ENCODE assay signal across 27 cellular contexts in the genomic region with DNA sequence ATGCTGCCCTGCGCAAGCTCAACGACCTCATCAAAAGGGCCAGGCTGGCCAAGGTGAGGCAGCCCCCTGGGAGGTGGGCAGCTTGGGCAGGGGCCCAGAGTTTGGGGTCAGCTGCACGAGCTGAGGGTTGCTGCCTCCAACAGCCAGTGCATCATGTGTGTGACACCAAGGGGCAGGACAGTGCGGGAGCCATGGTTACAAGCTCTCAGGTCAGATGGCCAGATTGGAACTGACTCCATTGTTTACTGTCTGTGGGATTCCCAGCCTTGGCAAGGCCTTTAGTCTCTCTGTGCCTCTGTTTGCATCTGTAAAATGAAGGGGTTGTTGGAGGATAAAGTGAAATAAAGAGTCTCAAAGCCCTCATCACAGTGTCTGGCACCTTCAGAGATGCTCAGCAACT. TPM values are rescaled to one million over a fixed set of nuclear protein-coding genes. Genes with fewer than 3 reads are reported as not detected.
"Had no signal": no experiment of that assay in that cellular context is flagged by ENCODE, and none has a peak within 500 bp of the region (broad histone marks: within the 10 kb centered on the region; RNA-seq: fewer than 3 reads in every experiment).

No MANE protein-coding gene starts in this region.

- H3K4me1 Mint-ChIP-seq: activated CD4-positive, alpha-beta T cell treated with anti-CD3 and anti-CD28 coated beads, Interleukin-2, amount 10 ng/mL, durations not matched to agents 24 days and 14 days had no signal

- H2AFZ ChIP-seq: PC-9 had no signal

- H3K36me3 ChIP-seq: cardiac muscle cell had no signal

- H3K27ac ChIP-seq: cardiac muscle cell, PC-9 had no signal

- H3K27me3 ChIP-seq: cardiac muscle cell had no signal

- H3K27ac Mint-ChIP-seq: activated B cell treated with CpG ODN at 0.5 μM for 24 hours; activated CD4-positive, alpha-beta T cell treated with anti-CD3 and anti-CD28 coated beads, Interleukin-2, amount 10 ng/mL, durations not matched to agents 24 days and 14 days; activated naive CD4-positive, alpha-beta T cell treated with anti-CD3 and anti-CD28 coated beads, Interleukin-2, amount 50 U/mL, for 72 hours; activated naive CD8-positive, alpha-beta T cell treated with anti-CD3 and anti-CD28 coated beads, Interleukin-2, amount 50 U/mL, for 24 hours; brain; T-helper 17 cell had no signal

- H3K4me3 Mint-ChIP-seq: activated B cell treated with CpG ODN at 0.5 μM for 24 hours; activated CD4-positive, alpha-beta T cell treated with anti-CD3 and anti-CD28 coated beads, Interleukin-2, amount 10 ng/mL, durations not matched to agents 24 days and 14 days; activated naive CD8-positive, alpha-beta T cell treated with anti-CD3 and anti-CD28 coated beads, Interleukin-2, amount 50 U/mL, for 24 hours; activated T-cell treated with anti-CD3 and anti-CD28 coated beads, Interleukin-2, amount 50 U/mL, for 4 hours; brain; T-helper 17 cell had no signal

- DNase-seq: activated B cell treated with CpG ODN at 0.5 μM for 24 hours; activated CD4-positive, alpha-beta T cell treated with anti-CD3 and anti-CD28 coated beads for 1 hour; activated CD4-positive, alpha-beta T cell treated with anti-CD3 and anti-CD28 coated beads, Interleukin-2, amount 10 ng/mL, durations not matched to agents 24 days and 14 days; activated CD4-positive, alpha-beta T cell treated with anti-CD3 and anti-CD28 coated beads, Interleukin-2, amount 50 U/mL, for 48 hours; activated CD8-positive, alpha-beta memory T cell treated with anti-CD3 and anti-CD28 coated beads for 24 hours; activated effector memory CD4-positive, alpha-beta T cell treated with anti-CD3 and anti-CD28 coated beads, Interleukin-2, amount 50 U/mL, for 16 hours; activated naive CD4-positive, alpha-beta T cell treated with Interleukin-2 at 50 U/mL for 16 hours; activated naive CD8-positive, alpha-beta T cell treated with anti-CD3 and anti-CD28 coated beads, Interleukin-2, amount 50 U/mL, for 24 hours; activated T-cell treated with anti-CD3 and anti-CD28 coated beads, Interleukin-2, amount 50 U/mL, for 4 hours; amniotic stem cell; IMR-90; KBM-7; NCI-H1048; NCI-H146; NCI-H187 treated with DMSO at 0.1 percent for 48 hours; NCI-H2081 treated with DMSO at 0.1 percent for 48 hours; NCI-H2227 treated with DMSO at 0.1 percent for 48 hours; NCI-H526; NCI-H82; PC-9; SIG-M5; T-helper 17 cell; T-helper 9 cell had no signal

- H3K4me3 ChIP-seq: cardiac muscle cell, PC-9 had no signal

- H3K36me3 Mint-ChIP-seq: activated naive CD4-positive, alpha-beta T cell treated with anti-CD3 and anti-CD28 coated beads, Interleukin-2, amount 50 U/mL, for 72 hours had no signal

- ATAC-seq: activated naive CD4-positive, alpha-beta T cell treated with anti-CD3 and anti-CD28 coated beads, Interleukin-2, amount 50 U/mL, for 72 hours; activated naive CD8-positive, alpha-beta T cell treated with anti-CD3 and anti-CD28 coated beads, Interleukin-2, amount 50 U/mL, for 24 hours; activated T-cell treated with anti-CD3 and anti-CD28 coated beads, Interleukin-2, amount 50 U/mL, for 4 hours; T-helper 17 cell had no signal

- H3K9me3 Mint-ChIP-seq: activated B cell treated with CpG ODN at 0.5 μM for 24 hours; activated CD4-positive, alpha-beta T cell treated with anti-CD3 and anti-CD28 coated beads, Interleukin-2, amount 10 ng/mL, durations not matched to agents 24 days and 14 days; activated naive CD4-positive, alpha-beta T cell treated with anti-CD3 and anti-CD28 coated beads, Interleukin-2, amount 50 U/mL, for 72 hours; activated naive CD8-positive, alpha-beta T cell treated with anti-CD3 and anti-CD28 coated beads, Interleukin-2, amount 50 U/mL, for 24 hours; activated T-cell treated with anti-CD3 and anti-CD28 coated beads, Interleukin-2, amount 50 U/mL, for 4 hours; brain had no signal

- H3K27me3 Mint-ChIP-seq: activated B cell treated with CpG ODN at 0.5 μM for 24 hours; activated CD4-positive, alpha-beta T cell treated with anti-CD3 and anti-CD28 coated beads, Interleukin-2, amount 10 ng/mL, durations not matched to agents 24 days and 14 days; activated naive CD8-positive, alpha-beta T cell treated with anti-CD3 and anti-CD28 coated beads, Interleukin-2, amount 50 U/mL, for 24 hours; T-helper 17 cell had no signal

- H3K4me2 ChIP-seq: PC-9 had no signal

RNA-seq across cellular contexts. Expression of gene CAPN14, which starts 43.6 kb away (rescaled TPM):
- total RNA-seq: NCI-H460 had no signal
